14 cellular contexts compared by ENCODE assay signal in the genomic region with DNA sequence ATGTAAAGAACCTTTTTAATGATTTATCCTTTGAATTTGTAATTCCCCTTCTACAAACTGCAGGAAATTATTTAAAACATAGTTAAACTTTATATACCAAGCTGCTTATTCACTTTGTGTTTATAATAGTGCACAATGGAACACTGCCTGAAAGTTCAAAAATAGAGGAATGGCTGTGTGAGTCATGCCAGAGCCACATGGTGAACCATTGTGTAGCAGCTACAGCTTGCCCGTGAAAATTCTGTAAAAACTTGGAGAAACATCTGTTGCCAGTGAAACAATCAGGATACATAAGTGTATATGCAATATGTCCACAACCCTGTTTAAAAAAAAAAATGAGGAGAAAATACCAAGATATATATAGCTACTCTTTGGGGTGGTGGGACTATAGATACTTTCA. TPM values are rescaled to one million over a fixed set of nuclear protein-coding genes. Genes with fewer than 3 reads are reported as not detected.
DNase-seq lines count a peak whose midpoint lies in the region; TF ChIP-seq lines count a peak whose summit lies in the region.
"Had no signal": no experiment of that assay in that cellular context is flagged by ENCODE, and none has a peak within 500 bp of the region (broad histone marks: within the 10 kb centered on the region; RNA-seq: fewer than 3 reads in every experiment).

No MANE protein-coding gene starts in this region.

- H3K27me3 Mint-ChIP-seq in CD8-positive, alpha-beta memory T cell: no peaks in the 10 kb centered on the region
- H3K27me3 Mint-ChIP-seq: B cell; stimulated activated memory B cell treated with anti-CD40 and anti-IgM and Interleukin-4, amounts not matched to agents 10 μg/mL and 1 μg/mL and 100 μg/mL, for 72 hours had no signal

- no peaks in the 10 kb centered on the region for H4K20me1 ChIP-seq in mammary epithelial cell (ENCODE audit: insufficient read depth, low read length)

- no TSS peak for BruUV-seq in mammary epithelial cell (replicated peaks; lab: Mats Ljungman, UMichigan)

- peak overlapping the region in 1 of 8 donors; percentile 60 for H3K27ac Mint-ChIP-seq in CD8-positive, alpha-beta memory T cell
- H3K27ac Mint-ChIP-seq: B cell; stimulated activated memory B cell treated with anti-CD40 and anti-IgM and Interleukin-4, amounts not matched to agents 10 μg/mL and 1 μg/mL and 100 μg/mL, for 72 hours had no signal

- no peak overlapping the region for H3K4me2 ChIP-seq in mammary epithelial cell (ENCODE audit: insufficient read depth, low read depth, low read length)

- no peaks in the 10 kb centered on the region for H3K4me1 ChIP-seq in mammary epithelial cell (ENCODE audit: insufficient read depth, low read length)
- no peaks in the 10 kb centered on the region for H3K4me1 ChIP-seq in CD8-positive, alpha-beta memory T cell (ENCODE audit: insufficient read depth, low read length)

- H3K4me1 Mint-ChIP-seq in CD8-positive, alpha-beta memory T cell: peaks cover 0 to 9% (median 4%) of the 10 kb centered on the region in 3 donors
- H3K4me1 Mint-ChIP-seq: B cell; neural crest cell; stimulated activated memory B cell treated with anti-CD40 and anti-IgM and Interleukin-4, amounts not matched to agents 10 μg/mL and 1 μg/mL and 100 μg/mL, for 72 hours had no signal

- no peak for TF ChIP-seq CTCF in AG04449 (IDR thresholded peaks at IDR 0.05; ENCODE audit: insufficient read depth, low read length, missing control alignments)
- TF ChIP-seq CTCF in mammary epithelial cell (conservative IDR thresholded peaks at IDR 0.05 in 1 of 2, IDR thresholded peaks at IDR 0.05 in 1 of 2; ENCODE audit: extremely low read depth in 1 of 2, insufficient read depth in 1 of 2, low read depth in 1 of 2, low read length in 2 of 2): no peak

- peaks cover 9% of the 10 kb centered on the region for H3K79me2 ChIP-seq in mammary epithelial cell (ENCODE audit: insufficient read depth, low read length)

- WGBS in mammary epithelial cell (ENCODE audit: low coverage, missing lambda C conversion rate): 88% methylated on average over 1 of the region's 1 CpG

- H3K36me3 Mint-ChIP-seq in CD8-positive, alpha-beta memory T cell: peaks cover 6 to 57% (median 25%) of the 10 kb centered on the region in 3 donors

- no peak overlapping the region for H3K27ac ChIP-seq in mammary epithelial cell (ENCODE audit: insufficient read depth, low read depth, low read length)
- H3K27ac ChIP-seq in CD8-positive, alpha-beta memory T cell (ENCODE audit: low read depth, low read length): no peak overlapping the region

- H3K36me3 ChIP-seq in mammary epithelial cell (ENCODE audit: insufficient read depth, low read length): peaks cover 25% of the 10 kb centered on the region
- peaks cover 16% of the 10 kb centered on the region for H3K36me3 ChIP-seq in CD8-positive, alpha-beta memory T cell (ENCODE audit: insufficient read depth, low read length)

- no peak overlapping the region for H3K9ac ChIP-seq in mammary epithelial cell (ENCODE audit: insufficient read depth, low read length)

- H2AFZ ChIP-seq in mammary epithelial cell (ENCODE audit: low read depth, low read length): no peak overlapping the region

- H3K27me3 ChIP-seq in mammary epithelial cell (ENCODE audit: insufficient read depth, low read length): no peaks in the 10 kb centered on the region
- H3K27me3 ChIP-seq in CD8-positive, alpha-beta memory T cell (ENCODE audit: insufficient read depth, low read length, poor library complexity, severe bottlenecking): no peaks in the 10 kb centered on the region

- no peak overlapping the region for H3K4me3 Mint-ChIP-seq in CD8-positive, alpha-beta memory T cell
- H3K4me3 Mint-ChIP-seq: B cell; neural crest cell; stimulated activated memory B cell treated with anti-CD40 and anti-IgM and Interleukin-4, amounts not matched to agents 10 μg/mL and 1 μg/mL and 100 μg/mL, for 72 hours had no signal

- POLR2A ChIA-PET in AG04449 (lab: Yijun Ruan, JAX): no interaction called here
- POLR2A ChIA-PET in CD8-positive, alpha-beta memory T cell (lab: Charles Lee): no interaction called here

- CTCF ChIA-PET in AG04449 (lab: Yijun Ruan, JAX) (interaction anchor here (1.0 to 2.5 kb wide), 4 partner anchors 10 to 160 kb away, joined by 3 to 6 read pairs (median 4); no protein-coding TSS in a partner anchor), mammary epithelial cell (lab: Charles Lee; ENCODE audit: low non-redundant PET) (no interaction called here)
- CTCF ChIA-PET in CD8-positive, alpha-beta memory T cell (lab: Charles Lee): interaction anchor here (1.4 kb wide), 1 partner anchor 15 kb away, joined by 4 read pairs; no protein-coding TSS in a partner anchor

- intact Hi-C loops in mammary epithelial cell (cut with micrococcal nuclease): no loop called here

- dilution Hi-C loops in mammary epithelial cell (cut with HindIII; ENCODE audit: low sequenced_read_pairs): no loop called here

- no peaks in the 10 kb centered on the region for H3K9me3 Mint-ChIP-seq in CD8-positive, alpha-beta memory T cell
- H3K9me3 Mint-ChIP-seq: neural crest cell; stimulated activated memory B cell treated with anti-CD40 and anti-IgM and Interleukin-4, amounts not matched to agents 10 μg/mL and 1 μg/mL and 100 μg/mL, for 72 hours had no signal

- DNase-seq in AG04449 (ENCODE audit: low read depth, low spot score) (peak; percentile 56), HS-5 (ENCODE audit: low read depth) (peak; percentile 60), mammary epithelial cell (peak; percentile 14), iris pigment epithelial cell (ENCODE audit: low read depth) (peak; percentile 88), DMS53 treated with DMSO at 0.1 percent for 48 hours (lab: John Stamatoyannopoulos, UW; ENCODE audit: unreplicated experiment) (no peak), C1 segment of cervical spinal cord (lab: John Stamatoyannopoulos, UW) (no peak), midbrain (lab: John Stamatoyannopoulos, UW) (no peak)
- DNase-seq in CD8-positive, alpha-beta memory T cell: no peak
- DNase-seq: activated CD4-positive, alpha-beta T cell treated with anti-CD3 and anti-CD28 coated beads for 4 hours; activated effector memory CD4-positive, alpha-beta T cell treated with Interleukin-2 at 50 U/mL for 16 hours; NCI-H774 had no signal

- no peak overlapping the region for H3K4me3 ChIP-seq in AG04449 (ENCODE audit: low read depth, low read length)
- H3K4me3 ChIP-seq in mammary epithelial cell (replicated peaks in 1 of 3; ENCODE audit: insufficient read depth in 1 of 3, low read depth in 2 of 3, low read length in 3 of 3): no peak overlapping the region
- no peak overlapping the region for H3K4me3 ChIP-seq in CD8-positive, alpha-beta memory T cell (ENCODE audit: low read length)

- H3K9me3 ChIP-seq in mammary epithelial cell (replicated peaks; ENCODE audit: insufficient read depth, low read length): no peaks in the 10 kb centered on the region
- no peaks in the 10 kb centered on the region for H3K9me3 ChIP-seq in CD8-positive, alpha-beta memory T cell (ENCODE audit: low read length)

- in situ Hi-C loops in mammary epithelial cell (cut with MboI; ENCODE audit: low sequenced_read_pairs in 2 of 2): no loop called here

RNA-seq across cellular contexts. Expression of a gene that starts 59.5 kb away (rescaled TPM):
- 100 to 1,000 TPM; 113 to 133 TPM for total RNA-seq in mammary epithelial cell
- 66.2 TPM for polyA plus RNA-seq in mammary epithelial cell
- polyA minus RNA-seq in mammary epithelial cell: 73.7 TPM
- 10 to 100 TPM; 46.8 to 53.6 TPM for total RNA-seq in CD8-positive, alpha-beta memory T cell
- polyA plus RNA-seq in CD8-positive, alpha-beta memory T cell: 25.7 TPM

RNA-seq across cellular contexts. Expression of a gene that starts 59.9 kb away (rescaled TPM):
- 10 to 100 TPM; 39.3 to 55.6 TPM for total RNA-seq in mammary epithelial cell
- 16.4 TPM for polyA plus RNA-seq in mammary epithelial cell
- polyA minus RNA-seq in mammary epithelial cell: 46.3 TPM
- under 1 TPM; 0.75 to 0.92 TPM for total RNA-seq in CD8-positive, alpha-beta memory T cell
- 0.36 TPM for polyA plus RNA-seq in CD8-positive, alpha-beta memory T cell

Comparison
In these comparisons a context has a peak if more than half of its experiments do, and no peak if none do; other contexts are left out.
1. DNase-seq: peak in AG04449 (single experiment), HS-5 (single experiment), mammary epithelial cell (single experiment) and iris pigment epithelial cell (single experiment); none in CD8-positive, alpha-beta memory T cell (0 of 5), DMS53 treated with DMSO at 0.1 percent for 48 hours (single experiment), C1 segment of cervical spinal cord (0 of 14) and midbrain (single experiment).
2. RNA of a gene that starts 59.9 kb away (total RNA-seq): 39.3 to 55.6 TPM in mammary epithelial cell; 0.75 to 0.92 TPM in CD8-positive, alpha-beta memory T cell; every median in the first group is over 10 times any median in the second.